Comparison of ENCODE assay signal across 8 cellular contexts in the genomic region with DNA sequence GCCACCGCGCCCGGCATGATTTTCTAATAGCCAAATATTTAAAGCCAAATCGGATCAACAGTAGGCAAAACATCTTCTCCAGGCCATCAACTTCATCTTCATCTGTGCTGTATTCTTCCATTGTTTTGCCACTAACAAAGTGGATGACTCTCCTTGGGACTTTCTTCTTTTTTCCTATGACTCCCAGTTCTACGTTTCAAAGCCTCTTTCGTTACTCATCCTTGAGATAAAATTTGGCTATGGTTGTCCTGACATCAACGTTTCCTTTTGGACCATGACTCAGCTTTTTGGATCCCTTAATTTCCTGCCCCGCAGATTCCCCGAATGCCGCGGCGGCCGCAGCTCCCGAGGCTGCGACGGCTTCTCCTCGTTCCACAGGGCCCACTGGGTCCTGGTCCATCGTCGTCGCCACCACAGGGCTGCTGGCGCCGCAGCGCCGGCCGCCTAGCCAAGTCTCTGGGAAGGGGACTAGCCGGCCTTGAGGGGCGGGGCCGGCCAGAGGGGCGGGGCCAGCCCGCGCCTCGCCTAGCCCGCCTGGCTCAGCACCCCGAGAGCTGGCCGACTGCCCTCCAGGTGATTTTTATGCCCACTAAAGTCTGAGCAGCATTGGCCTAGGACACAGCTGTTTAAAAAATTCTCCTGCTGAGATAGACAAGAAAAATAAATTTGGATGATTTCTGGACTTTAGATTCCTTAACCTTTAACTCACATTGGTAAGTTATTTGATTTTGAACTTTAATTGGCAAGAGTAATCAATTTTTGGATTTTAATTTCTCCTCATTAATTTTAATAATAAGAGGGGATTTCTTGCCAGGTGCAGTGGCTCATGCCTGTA.
DNase-seq lines count a peak whose midpoint lies in the region; ATAC-seq, FAIRE-seq and TF ChIP-seq lines count a peak whose summit lies in the region.

No MANE protein-coding gene starts in this region.

- peak overlapping the region; percentile 95 for H3K27ac ChIP-seq in RWPE1

- no peaks in the 10 kb centered on the region for H3K36me3 ChIP-seq in bronchial epithelial cell (ENCODE audit: control insufficient read depth, insufficient read depth, low read length)

- H3K27me3 ChIP-seq in bronchial epithelial cell (ENCODE audit: control insufficient read depth, insufficient read depth, low read length): no peaks in the 10 kb centered on the region

- TF ChIP-seq CTCF in GM10266 (IDR thresholded peaks at IDR 0.05; ENCODE audit: control insufficient read depth, insufficient read depth, low read depth, missing control alignments) (no peak), RWPE1 (conservative IDR thresholded peaks at IDR 0.05; ENCODE audit: low read depth) (no peak), bronchial epithelial cell (IDR thresholded peaks at IDR 0.05; ENCODE audit: insufficient read depth, low read length, severe bottlenecking) (no peak)

- peak overlapping the region; percentile 25 for H3K4me3 ChIP-seq in bronchial epithelial cell (ENCODE audit: low read depth, low read length)

- ATAC-seq in HG02884 (IDR thresholded peaks at IDR 0.05; ENCODE audit: unreplicated experiment) (peak; percentile 60), sciatic nerve (peak; percentile 94), HG02588 (IDR thresholded peaks at IDR 0.05; ENCODE audit: unreplicated experiment) (no peak)

- POLR2A ChIA-PET in RWPE1 (lab: Yijun Ruan, JAX; ENCODE audit: low non-redundant PET): interaction anchor here (0.6 kb wide), 1 partner anchor 98 kb away, joined by 11 read pairs; no protein-coding TSS in a partner anchor

- intact Hi-C loops in sciatic nerve (cut with DNase I): no loop called here

- peak; percentile 75 for DNase-seq in GM10266 (ENCODE audit: extremely low spot score)
- peak; percentile 80 for DNase-seq in RWPE1 (ENCODE audit: low spot score)
- peak; percentile 87 for DNase-seq in bronchial epithelial cell (ENCODE audit: low read depth)
- peak; percentile 96 for DNase-seq in iPS-NIHi7 (ENCODE audit: extremely low spot score)
- peak; percentile 80 for DNase-seq in sciatic nerve (ENCODE audit: low spot score)
- no peak for DNase-seq in HuH-7 (ENCODE audit: low spot score)

- CTCF ChIA-PET in RWPE1 (lab: Yijun Ruan, JAX): interaction anchor here (0.5 to 0.6 kb wide), 2 partner anchors 159 to 1216 kb away, joined by 3 to 5 read pairs; no protein-coding TSS in a partner anchor

- FAIRE-seq in bronchial epithelial cell (lab: Jason Lieb, UNC): no peak
